9 cellular contexts compared by ENCODE assay signal in genomic region chr3:130110622-130111169, GRCh38. TPM values are rescaled to one million over a fixed set of nuclear protein-coding genes. Genes with fewer than 3 reads are reported as not detected.
DNase-seq lines count a peak whose midpoint lies in the region; ATAC-seq and TF ChIP-seq lines count a peak whose summit lies in the region.
"Not testable (repeated sequence)": the region's sequence is repeated elsewhere in the genome, so short reads cannot be mapped to it uniquely, and the experiment has no call there.
"Had no signal": no experiment of that assay in that cellular context is flagged by ENCODE, and none has a peak within 500 bp of the region (broad histone marks: within the 10 kb centered on the region; RNA-seq: fewer than 3 reads in every experiment).

No MANE protein-coding gene starts in this region.

- intact Hi-C loops in Panc1 (cut with micrococcal nuclease; ENCODE audit: unreplicated experiment), result not testable (repeated sequence)

- not testable (repeated sequence) for H3K36me3 ChIP-seq in Panc1 (ENCODE audit: control insufficient read depth, insufficient read depth, low read length); duodenal mucosa (ENCODE audit: control insufficient read depth in 1 of 2, insufficient read depth in 2 of 2, low read length in 2 of 2); neutrophil; suprapubic skin

- H3K9me3 ChIP-seq in Panc1 (ENCODE audit: control insufficient read depth, insufficient read depth, low read depth, low read length); duodenal mucosa (ENCODE audit: control insufficient read depth in 1 of 2, low read length in 2 of 2); iPS-18c (ENCODE audit: control insufficient read depth, insufficient read depth, low read length); neutrophil; suprapubic skin: not testable (repeated sequence)

- H3K27me3 ChIP-seq in Panc1 (ENCODE audit: control insufficient read depth, insufficient read depth, low read length); duodenal mucosa (ENCODE audit: control insufficient read depth in 1 of 2, insufficient read depth in 2 of 2, low read length in 2 of 2); suprapubic skin: not testable (repeated sequence)
- H3K27me3 ChIP-seq in neutrophil, result peaks cover 15% of the 10 kb centered on the region

- POLR2A ChIA-PET in Panc1 (lab: Charles Lee), result not testable (repeated sequence)

- peak overlapping the region; percentile 77 for H3K27ac ChIP-seq in Panc1 (ENCODE audit: low read length)
- not testable (repeated sequence) for H3K27ac ChIP-seq in duodenal mucosa (ENCODE audit: low read depth, low read length)
- peak overlapping the region; percentile 91 for H3K27ac ChIP-seq in neutrophil
- peak overlapping the region; percentile 67 for H3K27ac ChIP-seq in suprapubic skin

- not testable (repeated sequence) for ATAC-seq in Panc1; activated T-cell treated with anti-CD3 and anti-CD28 coated beads, Interleukin-2, amount 50 U/mL, for 4 hours

- peak overlapping the region; percentile 70 for H3K4me3 ChIP-seq in Jurkat, Clone E6-1 (ENCODE audit: low read length)
- H3K4me3 ChIP-seq in Panc1 (ENCODE audit: low read depth in 2 of 2, low read length in 2 of 2), result peak overlapping the region; percentile 77 to 81
- H3K4me3 ChIP-seq in duodenal mucosa (ENCODE audit: low read depth in 1 of 2, low read length in 2 of 2), result peak overlapping the region; percentile 70 to 73
- peak overlapping the region; percentile 74 for H3K4me3 ChIP-seq in iPS-18c (ENCODE audit: insufficient read depth, low read depth, low read length)
- peak overlapping the region; percentile 62 to 75 for H3K4me3 ChIP-seq in neutrophil (ENCODE audit: low read depth in 1 of 2, low read length in 1 of 2)
- H3K4me3 ChIP-seq in suprapubic skin, result peak overlapping the region; percentile 85

- not testable (repeated sequence) for TF ChIP-seq CTCF in Panc1 (IDR thresholded peaks at IDR 0.05); neutrophil (IDR thresholded peaks at IDR 0.05); suprapubic skin (IDR thresholded peaks at IDR 0.05)

- BruUV-seq in Panc1 (replicated peaks; lab: Mats Ljungman, UMichigan), result TSS peak; percentile 79

- TF ChIP-seq POLR2A in suprapubic skin (IDR thresholded peaks at IDR 0.05), result not testable (repeated sequence)

- peak overlapping the region; percentile 94 for H3K4me3 Mint-ChIP-seq in activated T-cell treated with anti-CD3 and anti-CD28 coated beads, Interleukin-2, amount 50 U/mL, for 4 hours

- TF ChIP-seq EP300 in suprapubic skin (IDR thresholded peaks at IDR 0.05), result not testable (repeated sequence)

- not testable (repeated sequence) for H3K9me3 Mint-ChIP-seq in activated T-cell treated with anti-CD3 and anti-CD28 coated beads, Interleukin-2, amount 50 U/mL, for 4 hours

- not testable (repeated sequence) for H3K36me3 Mint-ChIP-seq in activated T-cell treated with anti-CD3 and anti-CD28 coated beads, Interleukin-2, amount 50 U/mL, for 4 hours (ENCODE audit: insufficient read depth)

- 0% methylated on average over 12 of the region's 17 CpGs for WGBS in suprapubic skin

- CTCF ChIA-PET in Panc1 (lab: Charles Lee), result interaction anchor here (0.6 kb wide), 1 partner anchor 721 kb away, joined by 5 read pairs; no protein-coding TSS in a partner anchor

- peak; percentile 25 for DNase-seq in Caki2 (ENCODE audit: low read depth)
- not testable (repeated sequence) for DNase-seq in Jurkat, Clone E6-1 (ENCODE audit: low read depth, low spot score); Panc1 (ENCODE audit: low read depth, low spot score); activated T-cell treated with anti-CD3 and anti-CD28 coated beads, Interleukin-2, amount 50 U/mL, for 4 hours; suprapubic skin (ENCODE audit: low spot score in 2 of 2)

- H3K27me3 Mint-ChIP-seq in activated T-cell treated with anti-CD3 and anti-CD28 coated beads, Interleukin-2, amount 50 U/mL, for 4 hours (ENCODE audit: low read depth), result not testable (repeated sequence)

- peaks cover 17% of the 10 kb centered on the region for H3K4me1 Mint-ChIP-seq in activated T-cell treated with anti-CD3 and anti-CD28 coated beads, Interleukin-2, amount 50 U/mL, for 4 hours (ENCODE audit: low read depth)

- H3K9ac ChIP-seq in duodenal mucosa (ENCODE audit: low read depth in 1 of 2, low read length in 2 of 2), result peak overlapping the region; percentile 33 to 51

- in situ Hi-C loops in Caki2 (cut with HindIII; ENCODE audit: low pct_unique_long_range_greater_than_20kb, low sequenced_read_pairs); Panc1 (cut with HindIII; ENCODE audit: low pct_unique_long_range_greater_than_20kb, low sequenced_read_pairs): not testable (repeated sequence)

- H3K4me1 ChIP-seq in Panc1 (ENCODE audit: control insufficient read depth, insufficient read depth, low read length); duodenal mucosa (ENCODE audit: control insufficient read depth in 1 of 2, insufficient read depth in 2 of 2, low read length in 2 of 2): not testable (repeated sequence)
- H3K4me1 ChIP-seq in neutrophil (ENCODE audit: control insufficient read depth in 1 of 2, insufficient read depth in 1 of 2, low read depth in 1 of 2, low read length in 1 of 2), result peaks cover 10 to 13% of the 10 kb centered on the region in 2 experiments
- H3K4me1 ChIP-seq in suprapubic skin, result peaks cover 12% of the 10 kb centered on the region

RNA-seq across cellular contexts. Expression of gene ALG1L2, which starts 29.1 kb away (rescaled TPM):
- total RNA-seq in Caki2 (2014; rRNA removed; shearing (Covaris generic); ENCODE audit: low replicate concordance), result not detected in 2 replicates
- not detected for polyA plus RNA-seq in Jurkat, Clone E6-1 (2012; ENCODE audit: insufficient read depth, insufficient read length)
- 0.33 TPM for total RNA-seq in Panc1 (2021; ENCODE audit: unreplicated experiment)
- not detected for polyA plus RNA-seq in Panc1 (2012; ENCODE audit: insufficient read length)
- under 1 TPM in 2 of 3 donors, not detected in 1; 0.37 to 0.38 TPM for total RNA-seq in activated T-cell treated with anti-CD3 and anti-CD28 coated beads, Interleukin-2, amount 50 U/mL, for 4 hours
- total RNA-seq in suprapubic skin, result not detected
- total RNA-seq: frontal cortex had no signal
